Comparison of ENCODE assay signal across 15 cellular contexts in genomic region chr1:223721658-223722606, GRCh38. TPM values are rescaled to one million over a fixed set of nuclear protein-coding genes. Genes with fewer than 3 reads are reported as not detected.
A peak's percentile ranks its signal among the peaks of the same experiment; 100 is the strongest.
DNase-seq lines count a peak whose midpoint lies in the region; ATAC-seq and TF ChIP-seq lines count a peak whose summit lies in the region.
"Had no signal": no experiment of that assay in that cellular context is flagged by ENCODE, and none has a peak within 500 bp of the region (broad histone marks: within the 10 kb centered on the region; RNA-seq: fewer than 3 reads in every experiment).

No MANE protein-coding gene starts in this region.

- H3K27ac ChIP-seq in right atrium auricular region: peak overlapping the region; percentile 34 to 40
- H3K27ac ChIP-seq in heart left ventricle: peak overlapping the region in 3 of 12 donors; percentile 11 to 35 (median 18)
- peak overlapping the region; percentile 81 for H3K27ac ChIP-seq in vagina
- no peak overlapping the region for H3K27ac ChIP-seq in WERI-Rb-1

- peak overlapping the region; percentile 45 for H3K27ac Mint-ChIP-seq in dendritic cell treated with granulocyte-macrophage colony-stimulating factor and Interleukin-4, amounts not matched to agents 40 ng/mL and 50 ng/mL, for 4 days
- peak overlapping the region in 2 of 3 experiments; percentile 1 to 22 for H3K27ac Mint-ChIP-seq in nephron
- H3K27ac Mint-ChIP-seq: B cell had no signal

- H3K4me1 ChIP-seq in right atrium auricular region (peaks cover 0 to 37% of the 10 kb centered on the region in 2 donors), heart left ventricle (peaks cover 5 to 78% (median 25%) of the 10 kb centered on the region in 12 donors), vagina (peaks cover 87% of the 10 kb centered on the region)

- peaks cover 87% of the 10 kb centered on the region for H3K36me3 Mint-ChIP-seq in dendritic cell treated with granulocyte-macrophage colony-stimulating factor and Interleukin-4, amounts not matched to agents 40 ng/mL and 50 ng/mL, for 4 days (ENCODE audit: low read depth)
- H3K36me3 Mint-ChIP-seq in nephron (ENCODE audit: low read depth): peaks cover 57% of the 10 kb centered on the region

- H3K36me3 ChIP-seq in right atrium auricular region (peaks cover 33% of the 10 kb centered on the region), heart left ventricle (peaks cover 3 to 79% (median 53%) of the 10 kb centered on the region in 9 donors), vagina (peaks cover 0 to 32% of the 10 kb centered on the region in 2 donors), WERI-Rb-1 (no peaks in the 10 kb centered on the region)

- no peak for TF ChIP-seq CTCF in right atrium auricular region (IDR thresholded peaks at IDR 0.05)
- TF ChIP-seq CTCF in heart left ventricle (IDR thresholded peaks at IDR 0.05): no peak
- TF ChIP-seq CTCF in nephron (IDR thresholded peaks at IDR 0.05; ENCODE audit: unreplicated experiment in 3 of 3): no peak
- TF ChIP-seq CTCF in vagina (IDR thresholded peaks at IDR 0.05): no peak
- no peak for TF ChIP-seq CTCF in WERI-Rb-1 (IDR thresholded peaks at IDR 0.05; ENCODE audit: low read depth, low read length)

- no peak for ATAC-seq in heart left ventricle

- intact Hi-C loops in heart left ventricle (cut with DNase I) (no loop called here), vagina (cut with DNase I) (no loop called here)
- intact Hi-C loops in dendritic cell treated with granulocyte-macrophage colony-stimulating factor and Interleukin-4, amounts not matched to agents 40 ng/mL and 50 ng/mL, for 4 days (cut with micrococcal nuclease): no loop called here

- H3K4me3 Mint-ChIP-seq in dendritic cell treated with granulocyte-macrophage colony-stimulating factor and Interleukin-4, amounts not matched to agents 40 ng/mL and 50 ng/mL, for 4 days: no peak overlapping the region
- no peak overlapping the region for H3K4me3 Mint-ChIP-seq in nephron
- H3K4me3 Mint-ChIP-seq: B cell had no signal

- no peaks in the 10 kb centered on the region for H3K9me3 Mint-ChIP-seq in dendritic cell treated with granulocyte-macrophage colony-stimulating factor and Interleukin-4, amounts not matched to agents 40 ng/mL and 50 ng/mL, for 4 days
- H3K9me3 Mint-ChIP-seq in nephron: no peaks in the 10 kb centered on the region

- no peaks in the 10 kb centered on the region for H3K9me3 ChIP-seq in right atrium auricular region
- no peaks in the 10 kb centered on the region for H3K9me3 ChIP-seq in heart left ventricle
- H3K9me3 ChIP-seq in vagina: no peaks in the 10 kb centered on the region
- H3K9me3 ChIP-seq in WERI-Rb-1 (ENCODE audit: severe bottlenecking): no peaks in the 10 kb centered on the region

- H3K27me3 Mint-ChIP-seq in dendritic cell treated with granulocyte-macrophage colony-stimulating factor and Interleukin-4, amounts not matched to agents 40 ng/mL and 50 ng/mL, for 4 days: no peaks in the 10 kb centered on the region
- H3K27me3 Mint-ChIP-seq in nephron (ENCODE audit: low read depth): no peaks in the 10 kb centered on the region
- H3K27me3 Mint-ChIP-seq: B cell had no signal

- DNase-seq in right atrium auricular region (ENCODE audit: low spot score) (no peak), heart left ventricle (no peak), vagina (ENCODE audit: extremely low spot score in 2 of 2) (no peak), WERI-Rb-1 (no peak), cortex of kidney (lab: John Stamatoyannopoulos, UW) (no peak), KG1 (lab: John Stamatoyannopoulos, UW) (no peak)
- DNase-seq: activated CD4-positive, alpha-beta T cell treated with anti-CD3 and anti-CD28 coated beads, Interleukin-2, amount 50 U/mL, for 1 hour; NCI-H1417 treated with DMSO at 0.1 percent for 48 hours; NCI-H748 treated with DMSO at 0.1 percent for 48 hours; stimulated activated CD4-positive, alpha-beta T cell treated with anti-CD3 and anti-CD28 coated beads, Interleukin-2, amount 100 ng/mL, for 24 hours; stimulated activated naive CD4-positive, alpha-beta T cell treated with Interleukin-2 at 50 U/mL for 16 hours had no signal

- no peaks in the 10 kb centered on the region for H3K27me3 ChIP-seq in right atrium auricular region
- no peaks in the 10 kb centered on the region for H3K27me3 ChIP-seq in heart left ventricle
- H3K27me3 ChIP-seq in vagina: no peaks in the 10 kb centered on the region
- no peaks in the 10 kb centered on the region for H3K27me3 ChIP-seq in WERI-Rb-1 (ENCODE audit: insufficient read depth, low read depth, severe bottlenecking)

- TF ChIP-seq POLR2A in heart left ventricle (IDR thresholded peaks at IDR 0.05) (no peak), vagina (IDR thresholded peaks at IDR 0.05) (no peak)

- peaks cover 87% of the 10 kb centered on the region for H3K4me1 Mint-ChIP-seq in dendritic cell treated with granulocyte-macrophage colony-stimulating factor and Interleukin-4, amounts not matched to agents 40 ng/mL and 50 ng/mL, for 4 days (ENCODE audit: low read depth)
- peaks cover 24% of the 10 kb centered on the region for H3K4me1 Mint-ChIP-seq in nephron

- 85 to 87% (median 86%) methylated on average over 5 of the region's 5 CpGs for WGBS in heart left ventricle, 4 donors

- H3K4me3 ChIP-seq in right atrium auricular region: no peak overlapping the region
- H3K4me3 ChIP-seq in heart left ventricle: no peak overlapping the region
- H3K4me3 ChIP-seq in vagina: no peak overlapping the region
- H3K4me3 ChIP-seq in WERI-Rb-1 (ENCODE audit: low read depth, low read length): no peak overlapping the region
- H3K4me3 ChIP-seq: SK-N-MC had no signal

RNA-seq across cellular contexts. Expression of gene CAPN2, which starts 9.6 kb away (rescaled TPM):
- total RNA-seq in right atrium auricular region (10 to 100 TPM; 61.4 to 72.3 TPM), heart left ventricle (100 to 1,000 TPM in 2 of 9 donors, 10 to 100 TPM in 7; 60.2 to 115 (median 82.7) TPM), vagina (208 TPM)
- polyA plus RNA-seq in heart left ventricle: 10 to 100 TPM; 54.4 to 75.7 TPM

RNA-seq across cellular contexts. Expression of gene CAPN8, which starts 56.4 kb away (rescaled TPM):
- total RNA-seq in right atrium auricular region (not detected), heart left ventricle (not detected), vagina (0.49 TPM)
- polyA plus RNA-seq in heart left ventricle: not detected
